18 cellular contexts compared by ENCODE assay signal in the genomic region with DNA sequence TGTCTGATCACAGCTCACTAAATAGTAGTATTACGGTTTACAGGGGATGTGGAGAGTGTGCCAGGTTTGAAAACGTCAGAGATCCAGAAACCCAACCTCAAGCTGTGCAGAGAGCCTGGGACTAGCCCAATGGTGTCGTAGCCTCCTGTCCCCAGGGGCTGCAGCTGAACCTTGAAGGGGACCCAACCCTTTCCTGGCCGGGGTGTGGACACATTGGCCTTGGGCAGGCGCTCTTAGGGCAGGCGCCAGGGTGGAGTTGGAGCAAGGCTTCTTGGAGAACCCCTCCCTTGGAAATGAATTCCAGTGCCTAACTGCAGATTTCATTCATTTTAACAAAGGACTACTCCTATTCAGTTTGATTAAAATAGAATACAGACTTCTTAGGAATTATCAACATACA.
"Had no signal": no experiment of that assay in that cellular context is flagged by ENCODE, and none has a peak within 500 bp of the region (broad histone marks: within the 10 kb centered on the region; RNA-seq: fewer than 3 reads in every experiment).

No MANE protein-coding gene starts in this region.

- H3K4me3 ChIP-seq: colonic mucosa, gastrocnemius medialis, lower lobe of right lung, ovary had no signal

- ATAC-seq: activated CD4-positive, alpha-beta T cell treated with anti-CD3 and anti-CD28 coated beads for 36 hours; activated CD8-positive, alpha-beta memory T cell treated with anti-CD3 and anti-CD28 coated beads, Interleukin-2, amount 10 ng/mL, durations not matched to agents 7 days and 5 days; lower lobe of right lung; natural killer cell; T-helper 17 cell had no signal

- H3K27ac ChIP-seq: colonic mucosa, epithelial cell of prostate, lower lobe of right lung, ovary, WERI-Rb-1 had no signal

- H3K27me3 ChIP-seq: colonic mucosa, gastrocnemius medialis, ovary had no signal

- H3K36me3 ChIP-seq: colonic mucosa, gastrocnemius medialis, lower lobe of right lung, ovary, WERI-Rb-1 had no signal

- H3K9me3 ChIP-seq: colonic mucosa, gastrocnemius medialis, lower lobe of right lung, ovary had no signal

- H3K27ac Mint-ChIP-seq: activated CD4-positive, alpha-beta memory T cell treated with anti-CD3 and anti-CD28 coated beads for 36 hours; activated CD4-positive, alpha-beta T cell treated with anti-CD3 and anti-CD28 coated beads for 36 hours; activated CD8-positive, alpha-beta memory T cell treated with anti-CD3 and anti-CD28 coated beads, Interleukin-2, amount 10 ng/mL, durations not matched to agents 7 days and 5 days; activated naive CD8-positive, alpha-beta T cell treated with anti-CD3 and anti-CD28 coated beads, Interleukin-2, amount 10 ng/mL, durations not matched to agents 7 days and 5 days; brain; endodermal cell; natural killer cell; T-helper 17 cell; type B pancreatic cell had no signal

- H3K36me3 Mint-ChIP-seq: activated CD4-positive, alpha-beta memory T cell treated with anti-CD3 and anti-CD28 coated beads for 36 hours; activated CD8-positive, alpha-beta memory T cell treated with anti-CD3 and anti-CD28 coated beads, Interleukin-2, amount 10 ng/mL, durations not matched to agents 7 days and 5 days; brain; natural killer cell; type B pancreatic cell had no signal

- DNase-seq: activated CD4-positive, alpha-beta memory T cell treated with anti-CD3 and anti-CD28 coated beads for 36 hours; activated CD4-positive, alpha-beta T cell treated with anti-CD3 and anti-CD28 coated beads for 36 hours; activated CD8-positive, alpha-beta memory T cell treated with anti-CD3 and anti-CD28 coated beads, Interleukin-2, amount 10 ng/mL, durations not matched to agents 7 days and 5 days; activated naive CD8-positive, alpha-beta T cell treated with anti-CD3 and anti-CD28 coated beads, Interleukin-2, amount 10 ng/mL, durations not matched to agents 7 days and 5 days; amygdala; colonic mucosa; endodermal cell; gastrocnemius medialis; lower lobe of right lung; natural killer cell; stimulated activated naive CD4-positive, alpha-beta T cell treated with Interleukin-2 at 50 U/mL for 16 hours; T-helper 17 cell; WERI-Rb-1 had no signal

- H3K4me1 ChIP-seq: colonic mucosa had no signal

- H3K27me3 Mint-ChIP-seq: activated CD4-positive, alpha-beta memory T cell treated with anti-CD3 and anti-CD28 coated beads for 36 hours; activated CD4-positive, alpha-beta T cell treated with anti-CD3 and anti-CD28 coated beads for 36 hours; activated CD8-positive, alpha-beta memory T cell treated with anti-CD3 and anti-CD28 coated beads, Interleukin-2, amount 10 ng/mL, durations not matched to agents 7 days and 5 days; activated naive CD8-positive, alpha-beta T cell treated with anti-CD3 and anti-CD28 coated beads, Interleukin-2, amount 10 ng/mL, durations not matched to agents 7 days and 5 days; central memory CD8-positive, alpha-beta T cell; T-helper 17 cell had no signal

- H3K4me1 Mint-ChIP-seq: brain; central memory CD8-positive, alpha-beta T cell; endodermal cell; natural killer cell had no signal

- H3K4me3 Mint-ChIP-seq: activated CD4-positive, alpha-beta memory T cell treated with anti-CD3 and anti-CD28 coated beads for 36 hours; activated CD4-positive, alpha-beta T cell treated with anti-CD3 and anti-CD28 coated beads for 36 hours; activated CD8-positive, alpha-beta memory T cell treated with anti-CD3 and anti-CD28 coated beads, Interleukin-2, amount 10 ng/mL, durations not matched to agents 7 days and 5 days; activated naive CD8-positive, alpha-beta T cell treated with anti-CD3 and anti-CD28 coated beads, Interleukin-2, amount 10 ng/mL, durations not matched to agents 7 days and 5 days; brain; central memory CD8-positive, alpha-beta T cell; endodermal cell; natural killer cell; T-helper 17 cell; type B pancreatic cell had no signal

- H3K9me3 Mint-ChIP-seq: activated CD4-positive, alpha-beta memory T cell treated with anti-CD3 and anti-CD28 coated beads for 36 hours; activated naive CD8-positive, alpha-beta T cell treated with anti-CD3 and anti-CD28 coated beads, Interleukin-2, amount 10 ng/mL, durations not matched to agents 7 days and 5 days; brain; central memory CD8-positive, alpha-beta T cell; endodermal cell; natural killer cell had no signal
